In genomic region chr17:21674891-21675738, GRCh38 we compare ENCODE assay signal across 15 cellular contexts. TPM values are rescaled to one million over a fixed set of nuclear protein-coding genes. Genes with fewer than 3 reads are reported as not detected.
DNase-seq lines count a peak whose midpoint lies in the region; TF ChIP-seq lines count a peak whose summit lies in the region.
"Not testable (repeated sequence)": the region's sequence is repeated elsewhere in the genome, so short reads cannot be mapped to it uniquely, and the experiment has no call there.
"Had no signal": no experiment of that assay in that cellular context is flagged by ENCODE, and none has a peak within 500 bp of the region (broad histone marks: within the 10 kb centered on the region; RNA-seq: fewer than 3 reads in every experiment).

No MANE protein-coding gene starts in this region.

- H3K27me3 ChIP-seq in BLaER1; Peyer's patch; osteoblast (ENCODE audit: insufficient read depth, low read length); sigmoid colon; vagina: not testable (repeated sequence)

- not testable (repeated sequence) for TF ChIP-seq CTCF in Peyer's patch (IDR thresholded peaks at IDR 0.05); osteoblast (IDR thresholded peaks at IDR 0.05; ENCODE audit: extremely low read depth, low read depth, low read length); sigmoid colon (IDR thresholded peaks at IDR 0.05); vagina (IDR thresholded peaks at IDR 0.05)

- intact Hi-C loops in cardiac septum (cut with DNase I); sigmoid colon (cut with DNase I); vagina (cut with DNase I): not testable (repeated sequence)

- not testable (repeated sequence) for H2AFZ ChIP-seq in osteoblast (ENCODE audit: low read length)

- DNase-seq in Peyer's patch = peak in 2 of 3 donors; percentile 27 to 40
- peak; percentile 55 for DNase-seq in activated effector memory CD4-positive, alpha-beta T cell treated with anti-CD3 and anti-CD28 coated beads, Interleukin-2, amount 50 U/mL, for 16 hours
- peak; percentile 64 for DNase-seq in cardiac septum (ENCODE audit: low spot score)
- DNase-seq in osteoblast (ENCODE audit: insufficient read length, low spot score, missing footprints) = peak; percentile 11
- peak; percentile 50 for DNase-seq in sigmoid colon
- peak; percentile 85 to 91 for DNase-seq in vagina (ENCODE audit: extremely low spot score in 2 of 2)

- H3K4me2 ChIP-seq in BLaER1 = peak overlapping the region; percentile 92
- H3K4me2 ChIP-seq in osteoblast (ENCODE audit: insufficient read depth, low read length) = not testable (repeated sequence)

- H3K27ac ChIP-seq in BLaER1 = peak overlapping the region; percentile 94
- H3K27ac ChIP-seq in Peyer's patch; osteoblast (ENCODE audit: low read depth, low read length); sigmoid colon; vagina: not testable (repeated sequence)

- not testable (repeated sequence) for TF ChIP-seq POLR2A in Peyer's patch (IDR thresholded peaks at IDR 0.05); sigmoid colon (IDR thresholded peaks at IDR 0.05); vagina (IDR thresholded peaks at IDR 0.05)

- H3K4me3 ChIP-seq in BLaER1 = 0 out of 2 replicates have a peak overlapping the region, but pooled peaks have one; percentile 1
- not testable (repeated sequence) for H3K4me3 ChIP-seq in Peyer's patch; osteoblast (ENCODE audit: insufficient read depth, low read length); sigmoid colon; vagina

- H3K36me3 ChIP-seq in BLaER1; Peyer's patch; osteoblast (ENCODE audit: insufficient read depth, low read length); sigmoid colon; vagina: not testable (repeated sequence)

- not testable (repeated sequence) for H4K20me1 ChIP-seq in BLaER1; osteoblast (ENCODE audit: insufficient read depth, low read length)

- H3K4me1 ChIP-seq in BLaER1 = peaks cover 88% of the 10 kb centered on the region
- not testable (repeated sequence) for H3K4me1 ChIP-seq in Peyer's patch; osteoblast (ENCODE audit: insufficient read depth, low read length); sigmoid colon; vagina

- H3K9ac ChIP-seq in BLaER1 = 0 out of 2 replicates have a peak overlapping the region, but pooled peaks have one; percentile 76

- 80 to 83% methylated on average over 17 of the region's 17 CpGs for WGBS in sigmoid colon, 2 donors

- H3K79me2 ChIP-seq in osteoblast (ENCODE audit: insufficient read depth, low read length) = not testable (repeated sequence)

- peaks cover 32% of the 10 kb centered on the region for H3K9me3 ChIP-seq in BLaER1
- H3K9me3 ChIP-seq in Peyer's patch; osteoblast (ENCODE audit: low read depth, low read length); sigmoid colon; vagina: not testable (repeated sequence)

- TF ChIP-seq EP300 in sigmoid colon (IDR thresholded peaks at IDR 0.05) = not testable (repeated sequence)

RNA-seq across cellular contexts. Expression of gene KCNJ18, which starts 17.2 kb away (rescaled TPM):
- total RNA-seq in Peyer's patch (not detected), cardiac septum (not detected), osteoblast (not detected in 2 replicates), sigmoid colon (under 1 TPM in 1 of 4 donors, not detected in 3; 0.54 TPM), vagina (not detected)
- not detected for polyA plus RNA-seq in sigmoid colon
- total RNA-seq: Calu3; CD8-positive, alpha-beta T cell; GM23338; HFFc6; HT1080; IMR-90 had no signal
- polyA plus RNA-seq: A549, BJ, GM23338, IMR-90 had no signal

Comparison
In these comparisons a context has a peak if more than half of its experiments do, and no peak if none do; other contexts are left out.
1. DNase-seq: peak in every context shown above with its lines; median percentile 88 in vagina; 64 in cardiac septum; 55 in activated effector memory CD4-positive, alpha-beta T cell treated with anti-CD3 and anti-CD28 coated beads, Interleukin-2, amount 50 U/mL, for 16 hours; 50 in sigmoid colon; 34 in Peyer's patch; 11 in osteoblast.